In the genomic region with DNA sequence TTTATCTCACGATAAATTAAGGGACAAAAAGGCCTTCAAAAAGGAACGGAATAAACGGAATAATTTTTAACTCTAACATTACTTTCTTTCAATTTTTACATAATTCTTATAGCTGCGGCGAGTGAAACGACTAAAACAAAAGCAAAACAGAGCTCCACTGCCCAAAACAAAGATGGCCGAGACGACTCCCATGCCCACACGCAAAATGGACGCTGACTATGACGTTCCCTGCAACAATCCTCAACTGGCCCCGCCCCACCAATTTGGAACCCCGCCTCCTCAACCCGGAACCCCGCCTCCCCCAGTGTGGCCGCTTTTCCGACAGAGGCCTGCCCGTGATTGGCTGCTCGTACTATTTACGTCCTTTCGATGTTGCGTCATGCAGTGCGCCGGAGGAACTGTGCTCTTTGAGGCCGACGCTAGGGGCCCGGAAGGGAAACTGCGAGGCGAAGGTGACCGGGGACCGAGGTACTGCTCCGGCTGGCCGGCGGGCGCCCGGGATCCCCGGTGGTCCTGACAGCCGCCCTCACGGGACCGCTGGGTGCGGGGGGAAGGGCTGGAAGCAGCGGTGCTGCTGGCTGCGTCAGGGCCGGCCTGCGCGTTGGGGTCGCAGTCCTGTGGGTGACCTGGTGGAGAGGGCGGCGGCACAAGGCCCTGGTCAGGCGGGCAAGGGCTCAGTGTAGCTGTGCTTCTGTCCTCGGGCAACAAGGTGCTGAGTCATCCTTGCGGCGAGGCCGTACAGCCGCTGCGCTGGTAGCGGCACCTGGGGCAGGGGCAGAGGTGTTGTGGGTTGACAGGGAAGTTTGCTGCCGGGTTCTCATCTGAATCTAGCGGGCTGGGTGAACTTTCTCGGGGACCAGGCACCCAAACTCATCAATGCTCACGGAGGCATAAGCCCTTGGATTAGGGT, we compare ENCODE assay signal across 8 cellular contexts. TPM values are rescaled to one million over a fixed set of nuclear protein-coding genes. Genes with fewer than 3 reads are reported as not detected.
DNase-seq lines count a peak whose midpoint lies in the region; ATAC-seq and TF ChIP-seq lines count a peak whose summit lies in the region.

A gene with protein sequence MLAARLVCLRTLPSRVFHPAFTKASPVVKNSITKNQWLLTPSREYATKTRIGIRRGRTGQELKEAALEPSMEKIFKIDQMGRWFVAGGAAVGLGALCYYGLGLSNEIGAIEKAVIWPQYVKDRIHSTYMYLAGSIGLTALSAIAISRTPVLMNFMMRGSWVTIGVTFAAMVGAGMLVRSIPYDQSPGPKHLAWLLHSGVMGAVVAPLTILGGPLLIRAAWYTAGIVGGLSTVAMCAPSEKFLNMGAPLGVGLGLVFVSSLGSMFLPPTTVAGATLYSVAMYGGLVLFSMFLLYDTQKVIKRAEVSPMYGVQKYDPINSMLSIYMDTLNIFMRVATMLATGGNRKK (plus strand): TSS at position 384 of the 910 bp plus-strand sequence. CDS start 1,992 bp downstream, outside the sequence.

- H3K27me3 ChIP-seq in ascending aorta, result no peaks in the 10 kb centered on the region
- H3K27me3 ChIP-seq in right cardiac atrium (ENCODE audit: control insufficient read depth, insufficient read depth), result no peaks in the 10 kb centered on the region
- H3K27me3 ChIP-seq in aorta (ENCODE audit: control insufficient read depth in 1 of 2, insufficient read depth in 2 of 2, low read length in 1 of 2), result no peaks in the 10 kb centered on the region

- no peaks in the 10 kb centered on the region for H3K9me3 ChIP-seq in ascending aorta
- H3K9me3 ChIP-seq in right cardiac atrium (ENCODE audit: control insufficient read depth, low read length), result no peaks in the 10 kb centered on the region
- H3K9me3 ChIP-seq in aorta (ENCODE audit: control insufficient read depth, low read length), result no peaks in the 10 kb centered on the region

- H3K36me3 ChIP-seq in ascending aorta (peaks cover 13 to 21% of the 10 kb centered on the region in 2 donors), aorta (ENCODE audit: control insufficient read depth in 1 of 2, insufficient read depth in 2 of 2, low read length in 1 of 2) (peaks cover 0 to 2% of the 10 kb centered on the region in 2 donors)

- H3K4me1 ChIP-seq in ascending aorta, result peaks cover 5 to 13% of the 10 kb centered on the region in 2 donors
- H3K4me1 ChIP-seq in right cardiac atrium (ENCODE audit: control insufficient read depth, insufficient read depth, low read length), result no peaks in the 10 kb centered on the region
- H3K4me1 ChIP-seq in aorta (ENCODE audit: control insufficient read depth in 1 of 2, insufficient read depth in 2 of 2, low read length in 2 of 2), result peaks cover 0 to 3% of the 10 kb centered on the region in 2 donors

- ATAC-seq in HG02938 (IDR thresholded peaks at IDR 0.05; ENCODE audit: unreplicated experiment), result peak; percentile 97
- peak; percentile 99 for ATAC-seq in right cardiac atrium
- ATAC-seq in aorta (ENCODE audit: low FRiP score), result peak; percentile 99

- peak; percentile 37 to 62 (median 43) for TF ChIP-seq CTCF in ascending aorta (IDR thresholded peaks at IDR 0.05)

- peak; percentile 84 to 85 for DNase-seq in NCI-H187 (lab: John Stamatoyannopoulos, UW)
- peak; percentile 95 to 99 for DNase-seq in ascending aorta (ENCODE audit: low spot score in 2 of 2)
- peak; percentile 98 to 99 (median 99) for DNase-seq in right cardiac atrium
- DNase-seq in putamen (ENCODE audit: low spot score), result peak; percentile 98
- peak; percentile 99 for DNase-seq in aorta

- intact Hi-C loops in T-helper 2 cell treated with Interferon-gamma antibody and Interleukin-4, amounts not matched to agents 100 ng/mL and 5 ng/mL, for 36 hours (cut with micrococcal nuclease), result loop anchor here (1.0 kb wide), 2 partner anchors 9 to 190 kb away; no protein-coding TSS in a partner anchor
- intact Hi-C loops in ascending aorta (cut with DNase I) (loop anchor here (1.0 to 5.0 kb wide), 2 partner anchors 189 to 283 kb away; a partner anchor contains a TSS), right cardiac atrium (cut with DNase I) (loop anchor here in 1 of 4 donors (10.0 kb wide), 1 partner anchor 65 kb away; no protein-coding TSS in a partner anchor), aorta (cut with DNase I) (loop anchor here (10.0 kb wide), 2 partner anchors 185 to 395 kb away; a partner anchor contains a TSS)

- peak within 1 kb of the TSS; percentile 87 to 99 for H3K4me3 ChIP-seq in ascending aorta
- peak within 1 kb of the TSS; percentile 69 for H3K4me3 ChIP-seq in right cardiac atrium (ENCODE audit: low read length)
- H3K4me3 ChIP-seq in aorta (ENCODE audit: low read length in 2 of 2), result peak within 1 kb of the TSS; percentile 73 to 90

- WGBS in right cardiac atrium, result under 1% methylated on average over 61 of the region's 61 CpGs
- WGBS in aorta, 2 donors, result 0 to 1% methylated on average over 59 to 61 of the region's 61 CpGs

- peak; percentile 85 for TF ChIP-seq POLR2A in GM15510 (IDR thresholded peaks at IDR 0.05; ENCODE audit: borderline replicate concordance, extremely low read depth, insufficient read length)

- H3K27ac ChIP-seq in ascending aorta (peak within 1 kb of the TSS; percentile 96 to 97), right cardiac atrium (ENCODE audit: low read length) (peak within 1 kb of the TSS; percentile 46), aorta (ENCODE audit: low read depth in 1 of 2, low read length in 2 of 2) (peak within 1 kb of the TSS; percentile 51 to 74)

RNA-seq across cellular contexts. Expression of the gene that starts here (rescaled TPM):
- total RNA-seq in T-helper 2 cell treated with Interferon-gamma antibody and Interleukin-4, amounts not matched to agents 100 ng/mL and 5 ng/mL, for 36 hours, result 112 and 114 TPM in 2 replicates
- 77.2 TPM for total RNA-seq in ascending aorta
- total RNA-seq in right cardiac atrium, result 100 to 1,000 TPM; 274 to 310 (median 296) TPM
- polyA plus RNA-seq in right cardiac atrium, result 430 TPM
- 10 to 100 TPM; 77.2 to 88.3 TPM for total RNA-seq in aorta
- polyA plus RNA-seq in aorta, result 100 to 1,000 TPM; 109 to 195 TPM

Comparison
In these comparisons a context has a peak if more than half of its experiments do, and no peak if none do; other contexts are left out.
1. Peak in every context shown above with its lines: DNase-seq, ATAC-seq, H3K4me3 ChIP-seq and H3K27ac ChIP-seq.
2. H3K27ac ChIP-seq: peak in every context shown above with its lines; median percentile 96 in ascending aorta; 62 in aorta; 46 in right cardiac atrium.